26 cellular contexts compared by ENCODE assay signal in genomic region chrX:147522986-147523385, GRCh38.
"Had no signal": no experiment of that assay in that cellular context is flagged by ENCODE, and none has a peak within 500 bp of the region (broad histone marks: within the 10 kb centered on the region; RNA-seq: fewer than 3 reads in every experiment).

No MANE protein-coding gene starts in this region.

- H3K9me3 ChIP-seq: stomach, suprapubic skin, testis, thoracic aorta, thyroid gland, tibial artery, tibial nerve, transverse colon, upper lobe of left lung, upper lobe of right lung, uterus, vagina had no signal

- H3K36me3 ChIP-seq: stomach, suprapubic skin, thoracic aorta, thyroid gland, tibial artery, tibial nerve, transverse colon, upper lobe of left lung, upper lobe of right lung, uterus, vagina had no signal

- H3K27ac ChIP-seq: stomach, suprapubic skin, testis, thoracic aorta, thyroid gland, tibial artery, tibial nerve, transverse colon, upper lobe of left lung, upper lobe of right lung, uterus, vagina had no signal

- H3K4me1 ChIP-seq: stomach, suprapubic skin, testis, thyroid gland, tibial artery, tibial nerve, transverse colon, upper lobe of left lung, upper lobe of right lung, uterus, vagina had no signal

- H3K4me3 ChIP-seq: stomach, suprapubic skin, testis, thoracic aorta, thyroid gland, tibial artery, tibial nerve, transverse colon, upper lobe of left lung, upper lobe of right lung, uterus, vagina had no signal

- ATAC-seq: stimulated activated effector memory CD8-positive, alpha-beta T cell treated with anti-CD3 and anti-CD28 coated beads, Interleukin-12 subunit alpha, Interleukin-12 subunit beta, amount 100 ng/mL, for 72 hours; stimulated activated memory B cell treated with anti-CD40 and anti-IgM and Interleukin-4, amounts not matched to agents 10 μg/mL and 1 μg/mL and 100 μg/mL, for 72 hours; stimulated activated naive B cell treated with anti-CD40 and anti-IgM and Interleukin-4, amounts not matched to agents 10 μg/mL and 1 μg/mL and 100 μg/mL, for 72 hours; stimulated activated naive CD8-positive, alpha-beta T cell treated with anti-CD3 and anti-CD28 coated beads, Interleukin-15, amount 100 ng/mL, for 72 hours; stimulated activated naive CD8-positive, alpha-beta T cell treated with anti-CD3 and anti-CD28 coated beads, Interleukin-15, Interleukin-2, amounts not matched to agents 100 U/mL and 50 U/mL, for 24 hours; upper lobe of right lung had no signal

- H3K27me3 ChIP-seq: stomach, suprapubic skin, testis, thyroid gland, tibial artery, tibial nerve, transverse colon, upper lobe of left lung, upper lobe of right lung, uterus, vagina had no signal

- DNase-seq: stimulated activated CD4-positive, alpha-beta T cell treated with anti-CD3 and anti-CD28 coated beads, Interleukin-2, amount 100 ng/mL, for 48 hours; stimulated activated CD4-positive, alpha-beta T cell treated with anti-CD3 and anti-CD28 coated beads, Interleukin-4, amount 100 ng/mL, for 1 hour; stimulated activated CD4-positive, alpha-beta T cell treated with anti-CD3 and anti-CD28 coated beads, Interleukin-4, amount 100 ng/mL, for 24 hours; stimulated activated CD4-positive, alpha-beta T cell treated with anti-CD3 and anti-CD28 coated beads, Interleukin-4, amount 100 ng/mL, for 4 hours; stimulated activated CD8-positive, alpha-beta memory T cell treated with anti-CD3 and anti-CD28 coated beads, Interleukin-4, amount 100 ng/mL, for 48 hours; stimulated activated naive B cell treated with anti-CD40 and anti-IgM and Interleukin-4, amounts not matched to agents 10 μg/mL and 1 μg/mL and 100 μg/mL, for 72 hours; stimulated activated naive CD4-positive, alpha-beta T cell; stimulated activated naive CD4-positive, alpha-beta T cell treated with Interleukin-2 at 50 U/mL for 16 hours; stimulated activated naive CD8-positive, alpha-beta T cell treated with anti-CD3 and anti-CD28 coated beads, Interleukin-15, amount 100 ng/mL, for 72 hours; stimulated activated naive CD8-positive, alpha-beta T cell treated with anti-CD3 and anti-CD28 coated beads, Interleukin-15, Interleukin-2, amounts not matched to agents 100 U/mL and 50 U/mL, for 24 hours; stomach; substantia nigra; testis; thyroid gland; tibial artery; transverse colon; trophoblast cell; upper lobe of left lung; upper lobe of right lung; uterus had no signal
